ENCODE assay signal across 8 cellular contexts in the genomic region with DNA sequence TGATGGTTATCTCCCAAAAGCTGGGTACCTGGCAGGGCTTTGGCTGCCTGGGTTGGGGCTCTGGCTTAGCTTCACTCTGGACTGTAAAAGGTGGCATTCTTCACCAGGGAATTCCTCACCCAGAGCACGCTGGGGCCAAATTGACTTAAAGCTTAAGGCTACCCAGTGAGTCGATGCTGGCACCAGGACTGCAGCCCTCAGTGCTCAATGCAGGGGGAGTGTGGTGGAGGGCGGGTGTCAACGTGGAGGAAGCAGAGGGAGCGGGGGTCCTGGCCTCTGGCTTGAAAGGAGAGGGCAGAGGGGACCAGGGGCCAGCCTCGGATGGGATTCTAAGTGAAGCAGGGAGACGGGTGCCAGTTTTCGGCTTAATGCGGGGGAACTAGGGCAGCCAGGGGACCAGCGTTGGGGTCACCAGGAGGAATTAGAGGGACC. TPM values are rescaled to one million over a fixed set of nuclear protein-coding genes. Genes with fewer than 3 reads are reported as not detected.
DNase-seq lines count a peak whose midpoint lies in the region; ATAC-seq, FAIRE-seq and TF ChIP-seq lines count a peak whose summit lies in the region.

No MANE protein-coding gene starts in this region.

- H3K9me3 ChIP-seq in pancreas = no peaks in the 10 kb centered on the region

- H3K36me3 ChIP-seq in pancreas = peaks cover 0 to under 1% (median 0%) of the 10 kb centered on the region in 3 donors

- H3K4me1 ChIP-seq in pancreas = no peaks in the 10 kb centered on the region

- intact Hi-C loops in pancreas (cut with DNase I) = no loop called here

- FAIRE-seq in pancreas (lab: Jason Lieb, UNC) = no peak

- ATAC-seq in pancreas (peak in 3 of 4 donors; percentile 5 to 32 (median 7)), GM18511 (IDR thresholded peaks at IDR 0.05; ENCODE audit: unreplicated experiment) (no peak), HG03039 (IDR thresholded peaks at IDR 0.05; ENCODE audit: unreplicated experiment) (no peak)

- TF ChIP-seq CTCF in GM12875 (IDR thresholded peaks at IDR 0.05; ENCODE audit: borderline replicate concordance, insufficient read depth, low read depth, low read length) (no peak), pancreas (IDR thresholded peaks at IDR 0.05) (no peak)

- no peaks in the 10 kb centered on the region for H3K27me3 ChIP-seq in pancreas

- H3K4me3 ChIP-seq in GM12875 (ENCODE audit: low read depth, low read length) (peak overlapping the region; percentile 29), pancreas (peak overlapping the region in 2 of 4 donors; percentile 58 to 59)

- WGBS in pancreas, 2 donors = 12 to 43% methylated on average over 10 of the region's 10 CpGs

- DNase-seq in OCI-M1 (lab: John Stamatoyannopoulos, UW) (peak; percentile 27), epithelial cell of prostate (ENCODE audit: low read depth, low spot score) (no peak), pancreas (no peak), mucosa of gallbladder (ENCODE audit: low spot score) (no peak), MV-4-11 (lab: John Stamatoyannopoulos, UW) (no peak)

- peak overlapping the region; percentile 47 for H3K27ac ChIP-seq in epithelial cell of prostate
- H3K27ac ChIP-seq in pancreas = peak overlapping the region in 3 of 4 donors; percentile 10 to 66 (median 63)

RNA-seq across cellular contexts. Expression of a gene that starts 0.4 kb away (rescaled TPM):
- total RNA-seq in pancreas (10 to 100 TPM; 21.2 to 39.8 (median 22.0) TPM), mucosa of gallbladder (71.3 TPM)
- 100 to 1,000 TPM in 1 of 2 donors, 10 to 100 TPM in 1; 91.5 to 128 TPM for polyA plus RNA-seq in pancreas

RNA-seq across cellular contexts. Expression of a gene that starts 6.5 kb away (rescaled TPM):
- total RNA-seq in pancreas (10 to 100 TPM; 25.5 to 61.4 (median 35.5) TPM), mucosa of gallbladder (157 TPM)
- 100 to 1,000 TPM in 1 of 2 donors, 10 to 100 TPM in 1; 93.7 to 138 TPM for polyA plus RNA-seq in pancreas

RNA-seq across cellular contexts. Expression of a gene that starts 14.6 kb away (rescaled TPM):
- total RNA-seq in pancreas = 10 to 100 TPM; 10.5 to 40.7 (median 16.3) TPM
- 10 to 100 TPM; 15.0 to 39.0 TPM for polyA plus RNA-seq in pancreas
- 75.6 TPM for total RNA-seq in mucosa of gallbladder

RNA-seq across cellular contexts. Expression of a gene that starts 15.0 kb away (rescaled TPM):
- total RNA-seq in pancreas (10 to 100 TPM; 27.8 to 55.6 (median 37.7) TPM), mucosa of gallbladder (108 TPM)
- polyA plus RNA-seq in pancreas = 10 to 100 TPM; 34.1 to 82.4 TPM

RNA-seq across cellular contexts. Expression of a gene that starts 32.2 kb away (rescaled TPM):
- total RNA-seq in pancreas = 10 to 100 TPM; 14.6 to 26.7 (median 17.1) TPM
- 10 to 100 TPM; 77.0 to 82.7 TPM for polyA plus RNA-seq in pancreas
- total RNA-seq in mucosa of gallbladder = 49.8 TPM

Comparison
In these comparisons a context has a peak if more than half of its experiments do, and no peak if none do; other contexts are left out.
1. ATAC-seq: peak in pancreas (3 of 4); none in GM18511 (single experiment) and HG03039 (single experiment).